8 cellular contexts compared by ENCODE assay signal in the genomic region with DNA sequence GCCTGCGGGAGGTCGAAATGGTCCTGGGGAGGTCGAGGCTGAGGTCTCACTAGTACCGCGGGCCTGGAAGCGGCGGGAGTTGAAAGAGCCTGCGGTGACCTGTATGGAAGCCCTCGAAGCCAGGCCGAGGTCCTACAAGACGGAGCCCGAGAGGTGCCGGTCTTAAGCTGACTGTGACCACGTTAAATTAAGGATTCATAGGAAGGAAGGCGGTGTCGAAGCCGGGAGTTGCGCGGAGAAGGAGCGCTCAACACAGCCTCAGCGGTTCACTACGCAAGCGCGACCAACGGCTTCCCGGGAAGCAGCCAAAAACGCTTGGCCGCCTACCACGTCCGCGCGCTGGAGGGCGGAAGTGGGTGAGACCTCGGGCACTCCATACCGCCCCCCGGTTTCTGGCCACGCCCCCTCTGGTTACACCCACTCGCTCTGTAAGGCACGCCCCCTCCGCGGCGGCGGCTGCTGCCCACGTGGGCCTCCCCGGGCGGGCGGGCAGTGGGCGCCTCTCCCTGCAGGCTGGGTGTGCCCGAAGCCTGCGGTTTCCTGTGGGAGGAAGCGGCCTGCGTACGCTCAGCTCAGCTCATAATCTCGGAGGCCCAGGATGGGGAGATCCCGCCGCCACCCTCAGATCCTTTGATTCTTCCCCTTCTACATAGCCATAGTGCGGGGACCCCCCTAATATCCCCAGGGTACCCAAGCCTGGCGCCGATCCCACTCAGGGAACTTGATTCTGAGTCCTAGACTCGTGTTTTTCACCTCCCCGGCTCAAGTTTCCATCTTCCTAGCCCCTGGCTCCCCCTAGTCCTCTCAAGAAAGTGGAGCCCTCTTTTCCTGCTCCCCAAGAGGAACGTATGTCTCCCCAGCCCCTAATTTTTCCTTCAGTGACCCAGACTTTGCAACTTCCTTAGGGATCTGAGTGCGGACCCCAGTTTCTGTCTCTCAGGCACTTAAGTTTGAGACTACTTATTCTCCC. TPM values are rescaled to one million over a fixed set of nuclear protein-coding genes. Genes with fewer than 3 reads are reported as not detected.
DNase-seq lines count a peak whose midpoint lies in the region; ATAC-seq lines count a peak whose summit lies in the region.

No MANE protein-coding gene starts in this region.

- H3K4me1 ChIP-seq in effector memory CD4-positive, alpha-beta T cell (ENCODE audit: control insufficient read depth, insufficient read depth, low read length, poor library complexity, severe bottlenecking) = peaks cover 53% of the 10 kb centered on the region
- peaks cover 48% of the 10 kb centered on the region for H3K4me1 ChIP-seq in mesenchymal stem cell (ENCODE audit: control insufficient read depth, insufficient read depth, low read depth, low read length)

- peak overlapping the region; percentile 95 for H2BK120ac ChIP-seq in mesenchymal stem cell (ENCODE audit: low read depth, low read length)

- H3K4ac ChIP-seq in mesenchymal stem cell (ENCODE audit: low read depth in 1 of 2, low read length in 2 of 2) = peak overlapping the region; percentile 95 to 97

- peak overlapping the region; percentile 81 for H2AK5ac ChIP-seq in mesenchymal stem cell (ENCODE audit: low read length, severe bottlenecking)

- H3K4me2 ChIP-seq in mesenchymal stem cell (ENCODE audit: low read length, poor library complexity, severe bottlenecking) = peak overlapping the region; percentile 95

- H4K91ac ChIP-seq in mesenchymal stem cell (ENCODE audit: low read length) = peak overlapping the region; percentile 98

- H4K8ac ChIP-seq in mesenchymal stem cell (ENCODE audit: low read length) = peak overlapping the region; percentile 99

- H3K18ac ChIP-seq in mesenchymal stem cell (ENCODE audit: low read depth in 1 of 2, low read length in 2 of 2) = peak overlapping the region; percentile 92 to 95

- H3K36me3 ChIP-seq in effector memory CD4-positive, alpha-beta T cell (ENCODE audit: control insufficient read depth, insufficient read depth, low read length) = no peaks in the 10 kb centered on the region
- H3K36me3 ChIP-seq in mesenchymal stem cell (ENCODE audit: control insufficient read depth in 1 of 2, insufficient read depth in 2 of 2, low read depth in 1 of 2, low read length in 2 of 2) = peaks cover 3% of the 10 kb centered on the region in 2 experiments

- peak; percentile 98 for DNase-seq in COR-L47 (lab: John Stamatoyannopoulos, UW)
- peak; percentile 100 for DNase-seq in HT-29 (ENCODE audit: low spot score)
- peak; percentile 81 for DNase-seq in NK-92 (lab: John Stamatoyannopoulos, UW; ENCODE audit: unreplicated experiment)
- DNase-seq in activated CD8-positive, alpha-beta memory T cell treated with anti-CD3 and anti-CD28 coated beads for 24 hours = peak; percentile 99
- DNase-seq in effector memory CD4-positive, alpha-beta T cell = peak; percentile 99 to 100 (median 99)
- DNase-seq in mesenchymal stem cell = peak; percentile 99
- peak; percentile 99 for DNase-seq in stimulated activated CD8-positive, alpha-beta memory T cell treated with anti-CD3 and anti-CD28 coated beads, Interleukin-12 subunit alpha, Interleukin-12 subunit beta, amount 100 ng/mL, for 1 hour (ENCODE audit: low read depth)

- peaks cover 4% of the 10 kb centered on the region for H3K79me1 ChIP-seq in mesenchymal stem cell (replicated peaks; ENCODE audit: low read length, poor library complexity, severe bottlenecking)

- peak overlapping the region; percentile 61 for H3K4me3 ChIP-seq in effector memory CD4-positive, alpha-beta T cell (ENCODE audit: insufficient read depth, low read depth, low read length, poor library complexity, severe bottlenecking)
- H3K4me3 ChIP-seq in mesenchymal stem cell (ENCODE audit: insufficient read depth in 1 of 2, low read depth in 1 of 2, low read length in 2 of 2) = peak overlapping the region; percentile 63 to 83

- peak overlapping the region in 1 of 2 experiments; percentile 75 for H3K23ac ChIP-seq in mesenchymal stem cell (ENCODE audit: low read length in 2 of 2)

- peak; percentile 43 for ATAC-seq in GM21367 (IDR thresholded peaks at IDR 0.05; ENCODE audit: unreplicated experiment)

- no peaks in the 10 kb centered on the region for H3K27me3 ChIP-seq in effector memory CD4-positive, alpha-beta T cell (replicated peaks; ENCODE audit: control insufficient read depth, insufficient read depth, low read length, poor library complexity, severe bottlenecking)
- no peaks in the 10 kb centered on the region for H3K27me3 ChIP-seq in mesenchymal stem cell (ENCODE audit: control insufficient read depth in 1 of 2, insufficient read depth in 1 of 2, low read length in 2 of 2)

- peak overlapping the region; percentile 84 for H2BK5ac ChIP-seq in mesenchymal stem cell (ENCODE audit: low read depth, low read length, poor library complexity, severe bottlenecking)

- peak overlapping the region; percentile 39 to 85 for H3K14ac ChIP-seq in mesenchymal stem cell (ENCODE audit: low read length in 2 of 2)

- WGBS in mesenchymal stem cell = 2% methylated on average over 61 of the region's 63 CpGs

- H3K27ac ChIP-seq in effector memory CD4-positive, alpha-beta T cell (ENCODE audit: insufficient read depth, low read length, poor library complexity, severe bottlenecking) = peak overlapping the region; percentile 100
- peak overlapping the region; percentile 94 for H3K27ac ChIP-seq in mesenchymal stem cell (ENCODE audit: low read length, poor library complexity, severe bottlenecking)

- H2BK15ac ChIP-seq in mesenchymal stem cell (ENCODE audit: low read depth, poor library complexity, severe bottlenecking) = peak overlapping the region; percentile 99

- H2BK12ac ChIP-seq in mesenchymal stem cell (ENCODE audit: low read length in 2 of 2) = peak overlapping the region; percentile 85 to 90

- H3K9me3 ChIP-seq in effector memory CD4-positive, alpha-beta T cell (ENCODE audit: control insufficient read depth, low read length) = no peaks in the 10 kb centered on the region
- no peaks in the 10 kb centered on the region for H3K9me3 ChIP-seq in mesenchymal stem cell (ENCODE audit: control insufficient read depth, low read length)

- no peak overlapping the region for H2AFZ ChIP-seq in mesenchymal stem cell (ENCODE audit: low read depth, low read length)

- H3K9ac ChIP-seq in mesenchymal stem cell (ENCODE audit: low read length) = peak overlapping the region; percentile 94

RNA-seq across cellular contexts. Expression of gene EMP3, which starts 3.4 kb away (rescaled TPM):
- 3.1 TPM in 1 of 2 replicates, not detected in the other for total RNA-seq in HT-29 (2014; rRNA removed; shearing (Covaris generic))
- polyA plus RNA-seq in mesenchymal stem cell (2013, experiment 1 of 2) = 450 TPM
- 450 TPM for polyA plus RNA-seq in mesenchymal stem cell (2013, experiment 2 of 2)

RNA-seq across cellular contexts. Expression of gene TMEM143, which starts 41.8 kb away (rescaled TPM):
- total RNA-seq in HT-29 (2014; rRNA removed; shearing (Covaris generic)) = 12.7 and 14.7 TPM in 2 replicates
- 3.7 TPM for polyA plus RNA-seq in mesenchymal stem cell (2013, experiment 1 of 2)
- 3.8 TPM for polyA plus RNA-seq in mesenchymal stem cell (2013, experiment 2 of 2)

RNA-seq across cellular contexts. Expression of gene SYNGR4, which starts 42.3 kb away (rescaled TPM):
- 0.34 and 1.2 TPM in 2 replicates for total RNA-seq in HT-29 (2014; rRNA removed; shearing (Covaris generic))
- polyA plus RNA-seq in mesenchymal stem cell (2013, experiment 1 of 2) = not detected
- not detected for polyA plus RNA-seq in mesenchymal stem cell (2013, experiment 2 of 2)

RNA-seq across cellular contexts. Expression of gene ZNF114, which starts 52.0 kb away (rescaled TPM):
- not detected in 2 replicates for total RNA-seq in HT-29 (2014; rRNA removed; shearing (Covaris generic))
- 0.43 TPM for polyA plus RNA-seq in mesenchymal stem cell (2013, experiment 1 of 2)
- 0.42 TPM for polyA plus RNA-seq in mesenchymal stem cell (2013, experiment 2 of 2)

Comparison
In these comparisons a context has a peak if more than half of its experiments do, and no peak if none do; other contexts are left out.
1. Peak in every context shown above with its lines: DNase-seq, ATAC-seq, H3K4me3 ChIP-seq and H3K27ac ChIP-seq.